In the genomic region with DNA sequence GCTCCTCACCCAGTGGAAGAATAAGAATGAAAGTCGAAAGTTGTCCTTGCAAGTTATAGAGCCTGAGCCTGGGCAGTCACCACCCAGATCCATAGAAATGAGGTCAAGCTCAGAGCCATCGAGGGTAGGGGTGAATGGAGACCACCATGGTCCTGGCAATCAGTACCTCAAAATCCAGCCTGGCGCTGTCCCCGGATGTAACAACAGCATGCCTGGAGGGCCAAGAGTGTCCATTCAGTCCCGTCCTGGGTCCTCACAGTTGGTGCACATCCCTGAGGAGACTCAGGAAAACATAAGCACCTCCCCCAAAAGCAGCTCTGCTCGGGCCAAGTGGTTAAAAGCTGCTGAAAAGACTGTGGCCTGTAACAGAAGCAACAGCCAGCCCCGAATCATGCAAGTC, we compare ENCODE assay signal across 7 cellular contexts. TPM values are rescaled to one million over a fixed set of nuclear protein-coding genes. Genes with fewer than 3 reads are reported as not detected.
"Had no signal": no experiment of that assay in that cellular context is flagged by ENCODE, and none has a peak within 500 bp of the region (broad histone marks: within the 10 kb centered on the region; RNA-seq: fewer than 3 reads in every experiment).

No MANE protein-coding gene starts in this region.

- H3K4me3 ChIP-seq: GM23338, K562 had no signal

- H3K27ac Mint-ChIP-seq: GM23338, H9 had no signal

- FAIRE-seq: H1, H54, HTR-8/SVneo, K562 had no signal

- H3K9me3 Mint-ChIP-seq: H9 had no signal

- H3K4me3 Mint-ChIP-seq: GM23338, H9 had no signal

RNA-seq across cellular contexts. Expression of gene PLPPR4, which starts 41.8 kb away (rescaled TPM):
- total RNA-seq: HT-29, K562 had no signal
- polyA plus RNA-seq: K562 had no signal
